In the genomic region with DNA sequence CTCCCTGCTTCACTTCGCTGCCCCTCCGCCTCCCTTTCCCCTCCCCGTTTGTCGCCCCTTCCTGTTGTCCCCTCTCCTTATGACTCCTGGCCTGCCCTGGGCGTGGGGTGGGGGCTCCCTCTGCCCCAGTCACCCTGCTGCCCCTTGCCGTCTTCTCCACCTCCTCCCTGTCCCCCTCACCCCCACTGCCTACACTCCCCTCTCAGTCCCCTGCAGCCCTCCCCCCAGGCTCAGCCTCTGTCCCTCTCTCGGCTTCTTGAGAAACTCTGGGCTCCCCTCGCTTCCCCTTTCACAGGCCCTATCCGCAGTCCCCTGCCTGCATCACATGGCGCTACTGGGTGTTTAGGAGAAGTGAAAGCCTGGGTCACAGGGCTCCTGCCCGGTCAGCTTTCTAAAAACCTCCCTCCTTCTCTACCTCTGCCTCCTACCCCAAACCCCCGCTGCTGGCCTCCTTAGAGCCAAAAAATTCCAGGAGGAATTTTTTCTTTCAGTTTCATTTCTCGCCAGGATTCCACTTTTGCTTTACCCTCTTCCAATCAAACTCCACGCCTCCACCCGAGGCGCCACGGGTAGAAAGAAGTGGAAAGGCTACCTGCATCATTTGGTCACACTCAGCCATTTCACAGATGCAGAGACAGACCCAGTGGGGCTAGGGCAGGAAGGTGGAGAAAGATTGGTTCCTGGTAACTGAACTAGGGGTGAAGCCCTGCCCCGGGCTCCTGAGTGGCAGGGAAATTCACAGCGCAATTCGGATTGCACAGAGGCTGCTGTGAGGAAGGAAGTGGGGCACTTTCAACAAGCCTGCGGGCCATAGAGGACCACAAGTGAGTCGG, we compare ENCODE assay signal across 8 cellular contexts. TPM values are rescaled to one million over a fixed set of nuclear protein-coding genes. Genes with fewer than 3 reads are reported as not detected.
DNase-seq lines count a peak whose midpoint lies in the region; ATAC-seq and TF ChIP-seq lines count a peak whose summit lies in the region.

A gene (minus strand): TSS at position 268 of the 833 bp plus-strand sequence. CDS start 625 bp downstream, outside the sequence.

- no peaks in the 10 kb centered on the region for H3K79me2 ChIP-seq in osteoblast (ENCODE audit: insufficient read depth, low read length)

- ATAC-seq in GM21390 (IDR thresholded peaks at IDR 0.05; ENCODE audit: unreplicated experiment), result peak; percentile 82

- peaks cover 13% of the 10 kb centered on the region for H3K9me3 Mint-ChIP-seq in glutamatergic neuron (ENCODE audit: unreplicated experiment)

- H3K4me1 ChIP-seq in HUES6 (ENCODE audit: control insufficient read depth, insufficient read depth, low read length) (peaks cover 22% of the 10 kb centered on the region), osteoblast (ENCODE audit: insufficient read depth, low read length) (peaks cover 8% of the 10 kb centered on the region)

- peak within 1 kb of the TSS; percentile 95 for H3K4me2 ChIP-seq in osteoblast (ENCODE audit: insufficient read depth, low read length)

- peak within 1 kb of the TSS; percentile 45 for H3K9ac ChIP-seq in HUES6 (ENCODE audit: low read length)

- peaks cover 14% of the 10 kb centered on the region for H3K27me3 Mint-ChIP-seq in glutamatergic neuron (ENCODE audit: unreplicated experiment)

- H3K36me3 ChIP-seq in HUES6 (ENCODE audit: control insufficient read depth, insufficient read depth, low read length), result no peaks in the 10 kb centered on the region
- H3K36me3 ChIP-seq in osteoblast (ENCODE audit: insufficient read depth, low read length), result no peaks in the 10 kb centered on the region

- no peak within 1 kb of the TSS for H3K27ac Mint-ChIP-seq in glutamatergic neuron (ENCODE audit: unreplicated experiment)

- no peak within 1 kb of the TSS for H3K27ac ChIP-seq in HUES6 (ENCODE audit: low read depth, low read length)
- H3K27ac ChIP-seq in osteoblast (ENCODE audit: low read depth, low read length), result peak within 1 kb of the TSS; percentile 62

- H3K36me3 Mint-ChIP-seq in glutamatergic neuron (ENCODE audit: unreplicated experiment), result no peaks in the 10 kb centered on the region

- peak; percentile 55 for DNase-seq in ELR (ENCODE audit: low read depth)
- DNase-seq in activated T-cell treated with anti-CD3 and anti-CD28 coated beads, Interleukin-2, amount 50 U/mL, for 48 hours, result peak; percentile 41 to 54
- no peak for DNase-seq in glutamatergic neuron
- DNase-seq in osteoblast (ENCODE audit: insufficient read length, low spot score, missing footprints), result peak; percentile 89
- no peak for DNase-seq in amniotic stem cell (lab: John Stamatoyannopoulos, UW)
- no peak for DNase-seq in NCI-H446 treated with DMSO at 0.1 percent for 48 hours (lab: John Stamatoyannopoulos, UW)

- no peak for TF ChIP-seq CTCF in glutamatergic neuron (IDR thresholded peaks at IDR 0.05; ENCODE audit: partially characterized antibody, unreplicated experiment)
- TF ChIP-seq CTCF in osteoblast (IDR thresholded peaks at IDR 0.05; ENCODE audit: extremely low read depth, low read depth, low read length), result no peak

- H3K9me3 ChIP-seq in HUES6 (ENCODE audit: control insufficient read depth, insufficient read depth, low read depth, low read length), result no peaks in the 10 kb centered on the region
- H3K9me3 ChIP-seq in osteoblast (ENCODE audit: low read depth, low read length), result no peaks in the 10 kb centered on the region

- H3K27me3 ChIP-seq in HUES6 (ENCODE audit: control insufficient read depth, insufficient read depth, low read length) (peaks cover 41% of the 10 kb centered on the region), osteoblast (ENCODE audit: insufficient read depth, low read length) (no peaks in the 10 kb centered on the region)

- peak within 1 kb of the TSS; percentile 40 for H3K4me3 Mint-ChIP-seq in glutamatergic neuron (ENCODE audit: unreplicated experiment)

- peak within 1 kb of the TSS; percentile 70 for H3K4me3 ChIP-seq in HUES6 (ENCODE audit: low read depth, low read length)
- peak within 1 kb of the TSS; percentile 78 for H3K4me3 ChIP-seq in osteoblast (ENCODE audit: insufficient read depth, low read length)

- peaks cover 13% of the 10 kb centered on the region for H3K4me1 Mint-ChIP-seq in glutamatergic neuron (ENCODE audit: low read depth, unreplicated experiment)

- no peaks in the 10 kb centered on the region for H4K20me1 ChIP-seq in osteoblast (ENCODE audit: insufficient read depth, low read length)

- H2AFZ ChIP-seq in osteoblast (ENCODE audit: low read length), result peak within 1 kb of the TSS; percentile 99

RNA-seq across cellular contexts. Expression of the gene that starts here (rescaled TPM):
- total RNA-seq in glutamatergic neuron (ENCODE audit: unreplicated experiment), result 4.4 TPM
- total RNA-seq in osteoblast, result 10.9 and 13.0 TPM in 2 replicates

Comparison
In these comparisons a context has a peak if more than half of its experiments do, and no peak if none do; other contexts are left out.
1. DNase-seq: peak in ELR (single experiment), activated T-cell treated with anti-CD3 and anti-CD28 coated beads, Interleukin-2, amount 50 U/mL, for 48 hours (2 of 2) and osteoblast (single experiment); none in glutamatergic neuron (single experiment), amniotic stem cell (single experiment) and NCI-H446 treated with DMSO at 0.1 percent for 48 hours (single experiment).